1 cellular context compared by ENCODE assay signal in the genomic region with DNA sequence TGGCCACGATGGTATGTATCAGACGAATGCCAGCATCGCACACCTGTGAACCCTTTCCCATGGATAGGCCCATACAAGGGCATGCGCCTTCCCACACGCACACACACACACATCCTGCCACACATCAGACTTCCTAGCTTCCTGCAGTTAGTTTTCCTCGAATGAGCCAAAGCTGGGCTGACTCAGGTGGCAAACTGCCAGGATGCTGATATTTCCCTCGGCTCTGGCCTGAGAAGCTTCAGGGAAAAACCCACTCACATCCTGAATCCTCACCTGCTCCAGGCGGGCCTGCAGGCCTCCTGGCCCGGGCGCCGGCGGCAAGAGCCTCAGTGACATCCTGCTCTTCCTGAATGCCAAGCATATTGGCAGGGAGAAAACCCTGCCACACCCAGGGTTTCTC.
TF ChIP-seq lines count a peak whose summit lies in the region.

No MANE protein-coding gene starts in this region.

TF ChIP-seq in SK-N-SH, 30 proteins besides CTCF, POLR2A, EP300 and RAD21 (continued from another document):
- TF ChIP-seq REST (IDR thresholded peaks at IDR 0.05; ENCODE audit: low read depth, low read length), result 0 out of 2 replicates have a peak, but pooled peaks have one; percentile 36
- no peak for TF ChIP-seq RFX5 (IDR thresholded peaks at IDR 0.05; ENCODE audit: low read length)
- peak; percentile 74; the same call in 1 of the 2 replicates for TF ChIP-seq FOSL2 (IDR thresholded peaks at IDR 0.05; ENCODE audit: borderline replicate concordance, low read depth)
- TF ChIP-seq PBX3 (IDR thresholded peaks at IDR 0.05), result peak; percentile 45; the same call in 1 of the 2 replicates
- TF ChIP-seq NFIC (IDR thresholded peaks at IDR 0.05; ENCODE audit: borderline replicate concordance), result peak; percentile 97
- TF ChIP-seq GATA2 (CRISPR knock-in tag; IDR thresholded peaks at IDR 0.05), result no peak
